31 cellular contexts compared by ENCODE assay signal in genomic region chr21:40605094-40605493, GRCh38.
DNase-seq lines count a peak whose midpoint lies in the region; ATAC-seq, FAIRE-seq and TF ChIP-seq lines count a peak whose summit lies in the region.
"Had no signal": no experiment of that assay in that cellular context is flagged by ENCODE, and none has a peak within 500 bp of the region (broad histone marks: within the 10 kb centered on the region; RNA-seq: fewer than 3 reads in every experiment).

No MANE protein-coding gene starts in this region.

- CTCF ChIA-PET in HepG2 (lab: Yijun Ruan, JAX; ENCODE audit: low intra/inter-chr PET ratio, low total read pairs), result no interaction called here

- H3K9me3 ChIP-seq in right lobe of liver, result no peaks in the 10 kb centered on the region
- peaks cover 95% of the 10 kb centered on the region for H3K9me3 ChIP-seq in HepG2 (ENCODE audit: low read length)
- H3K9me3 ChIP-seq: A549, BE2C, Caco-2 had no signal

- H3K27me3 ChIP-seq in right lobe of liver (peaks cover 0 to 4% of the 10 kb centered on the region in 2 donors), HepG2 (ENCODE audit: control insufficient read depth in 1 of 2, insufficient read depth in 2 of 2, low read length in 2 of 2) (no peaks in the 10 kb centered on the region)
- H3K27me3 ChIP-seq: BE2C; BLaER1; BLaER1 treated with 17β-estradiol and CSF1 and Interleukin-3, amounts not matched to agents 10 nM and 100 nM had no signal

- no peaks in the 10 kb centered on the region for H4K20me1 ChIP-seq in HepG2 (ENCODE audit: insufficient read depth, low read length)
- H4K20me1 ChIP-seq: BLaER1; BLaER1 treated with 17β-estradiol and CSF1 and Interleukin-3, amounts not matched to agents 10 nM and 100 nM had no signal

- no TSS peak for BruUV-seq in HepG2 (replicated peaks; lab: Mats Ljungman, UMichigan)

- no peak for TF ChIP-seq RAD21 in HepG2 (CRISPR knock-in tag; IDR thresholded peaks at IDR 0.05)

- TF ChIP-seq POLR2A in right lobe of liver (IDR thresholded peaks at IDR 0.05) (no peak), HepG2 (IDR thresholded peaks at IDR 0.05; ENCODE audit: insufficient read depth in 1 of 2, low read depth in 2 of 2, low read length in 2 of 2) (no peak)

- FAIRE-seq in HepG2 (lab: Jason Lieb, UNC), result no peak
- FAIRE-seq: A204.1, A549, D721Med had no signal

- H3K36me3 ChIP-seq in right lobe of liver (no peaks in the 10 kb centered on the region), HepG2 (replicated peaks in 1 of 2; ENCODE audit: control insufficient read depth in 1 of 2, insufficient read depth in 2 of 2, low read length in 2 of 2) (no peaks in the 10 kb centered on the region)
- H3K36me3 ChIP-seq: BE2C; BLaER1; BLaER1 treated with 17β-estradiol and CSF1 and Interleukin-3, amounts not matched to agents 10 nM and 100 nM had no signal

- no peak overlapping the region for H3K9ac ChIP-seq in HepG2 (ENCODE audit: insufficient read depth, low read depth, low read length)
- H3K9ac ChIP-seq: BLaER1; BLaER1 treated with 17β-estradiol and CSF1 and Interleukin-3, amounts not matched to agents 10 nM and 100 nM had no signal

- ATAC-seq in right lobe of liver, result peak; percentile 71 to 84 (median 80)
- ATAC-seq in HepG2, result no peak
- peak; percentile 64 for ATAC-seq in left lobe of liver
- ATAC-seq: A549; CD8-positive, alpha-beta T cell had no signal

- peaks cover 0 to 17% (median 8%) of the 10 kb centered on the region in 4 donors for H3K4me1 ChIP-seq in right lobe of liver
- no peaks in the 10 kb centered on the region for H3K4me1 ChIP-seq in HepG2 (ENCODE audit: insufficient read depth, low read length)
- H3K4me1 ChIP-seq: A549, BE2C, BLaER1, Caco-2 had no signal

- in situ Hi-C loops in HepG2 (cut with HindIII; ENCODE audit: extremely low pct_ligation_motif_present, low pct_unique_long_range_greater_than_20kb), result no loop called here

- H3K4me3 ChIP-seq in right lobe of liver, result no peak overlapping the region
- H3K4me3 ChIP-seq in HepG2 (replicated peaks in 1 of 3; ENCODE audit: insufficient read depth in 1 of 3, low read depth in 2 of 3, low read length in 3 of 3), result no peak overlapping the region
- H3K4me3 ChIP-seq: A549; BLaER1; BLaER1 treated with 17β-estradiol and CSF1 and Interleukin-3, amounts not matched to agents 10 nM and 100 nM had no signal

- DNase-seq in right lobe of liver (no peak), HepG2 (ENCODE audit: low spot score) (no peak), left lobe of liver (ENCODE audit: low spot score) (no peak), DMS153 (lab: John Stamatoyannopoulos, UW) (no peak), NCI-H2196 treated with DMSO at 0.1 percent for 48 hours (lab: John Stamatoyannopoulos, UW; ENCODE audit: unreplicated experiment) (no peak)
- DNase-seq: 8988T; ACHN; AML-193; BE2C; C1 segment of cervical spinal cord; Caco-2; Calu3; CD4-positive, alpha-beta memory T cell; CD4-positive, alpha-beta T cell; CD4-positive, CD25-positive, alpha-beta regulatory T cell; CD8-positive, alpha-beta memory T cell; CD8-positive, alpha-beta T cell; COR-L47; DMS 273 treated with DMSO at 0.1 percent for 48 hours; DMS53; DMS79; DMS79 treated with DMSO at 0.1 percent for 48 hours; DND-41; EL had no signal

- H3K27ac ChIP-seq in right lobe of liver (no peak overlapping the region), HepG2 (ENCODE audit: extremely low read length, insufficient read depth, low read length) (no peak overlapping the region), VCaP (peak overlapping the region; percentile 64; the same call in 1 of the 2 replicates)
- H3K27ac ChIP-seq: A549; BLaER1; BLaER1 treated with 17β-estradiol and CSF1 and Interleukin-3, amounts not matched to agents 10 nM and 100 nM; C4-2B had no signal

- no peaks in the 10 kb centered on the region for H3K79me2 ChIP-seq in HepG2 (ENCODE audit: insufficient read depth, low read length)

- WGBS in right lobe of liver (ENCODE audit: insufficient coverage, low coverage, low lambda C conversion rate, missing lambda C conversion rate), result 27% methylated on average over 4 of the region's 4 CpGs
- WGBS in HepG2 (ENCODE audit: low lambda C conversion rate), result 39% methylated on average over 4 of the region's 4 CpGs

- TF ChIP-seq EP300 in HepG2 (IDR thresholded peaks at IDR 0.05; ENCODE audit: low read depth in 2 of 2, low read length in 2 of 2), result no peak
- no peak for TF ChIP-seq EP300 in HepG2 (CRISPR knock-in tag; IDR thresholded peaks at IDR 0.05; ENCODE audit: borderline replicate concordance)

- H3K4me2 ChIP-seq in HepG2 (ENCODE audit: low read depth, low read length), result no peak overlapping the region
- H3K4me2 ChIP-seq: A549; BLaER1; BLaER1 treated with 17β-estradiol and CSF1 and Interleukin-3, amounts not matched to agents 10 nM and 100 nM had no signal

- no peak overlapping the region for H2AFZ ChIP-seq in HepG2 (ENCODE audit: low read length)

- TF ChIP-seq CTCF in right lobe of liver (IDR thresholded peaks at IDR 0.05), result no peak
- no peak for TF ChIP-seq CTCF in HepG2 (CRISPR knock-in tag; IDR thresholded peaks at IDR 0.05)
- no peak for TF ChIP-seq CTCF in VCaP (conservative IDR thresholded peaks at IDR 0.05)

- POLR2A ChIA-PET in HepG2 (lab: Yijun Ruan, JAX), result no interaction called here

- intact Hi-C loops in right lobe of liver (cut with DNase I), result no loop called here
- intact Hi-C loops in HepG2 (cut with micrococcal nuclease; ENCODE audit: unreplicated experiment), result no loop called here

TF ChIP-seq in HepG2, 621 proteins besides CTCF, POLR2A, EP300 and RAD21:
- no peak for TF ChIP-seq HOXA9 (CRISPR knock-in tag; IDR thresholded peaks at IDR 0.05; ENCODE audit: borderline replicate concordance)
- TF ChIP-seq E2F2 (CRISPR knock-in tag; IDR thresholded peaks at IDR 0.05; ENCODE audit: borderline replicate concordance), result no peak
- no peak for TF ChIP-seq MZF1 (CRISPR knock-in tag; IDR thresholded peaks at IDR 0.05; ENCODE audit: borderline replicate concordance)
- TF ChIP-seq ZNF691 (CRISPR knock-in tag; IDR thresholded peaks at IDR 0.05; ENCODE audit: borderline replicate concordance, low read depth), result no peak
- TF ChIP-seq JARID2 (CRISPR knock-in tag; IDR thresholded peaks at IDR 0.05; ENCODE audit: insufficient replicate concordance), result no peak
- no peak for TF ChIP-seq RBM39 (IDR thresholded peaks at IDR 0.05; ENCODE audit: low read depth, low read length, poor library complexity, severe bottlenecking)
- TF ChIP-seq SNAPC5 (CRISPR knock-in tag; IDR thresholded peaks at IDR 0.05; ENCODE audit: borderline replicate concordance), result no peak
- TF ChIP-seq, protein P1, sequence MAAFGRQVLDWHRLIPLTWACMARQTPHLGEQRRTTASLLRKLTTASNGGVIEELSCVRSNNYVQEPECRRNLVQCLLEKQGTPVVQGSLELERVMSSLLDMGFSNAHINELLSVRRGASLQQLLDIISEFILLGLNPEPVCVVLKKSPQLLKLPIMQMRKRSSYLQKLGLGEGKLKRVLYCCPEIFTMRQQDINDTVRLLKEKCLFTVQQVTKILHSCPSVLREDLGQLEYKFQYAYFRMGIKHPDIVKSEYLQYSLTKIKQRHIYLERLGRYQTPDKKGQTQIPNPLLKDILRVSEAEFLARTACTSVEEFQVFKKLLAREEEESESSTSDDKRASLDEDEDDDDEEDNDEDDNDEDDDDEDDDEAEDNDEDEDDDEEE (CRISPR knock-in tag; IDR thresholded peaks at IDR 0.05), result no peak
- TF ChIP-seq PRPF4 (IDR thresholded peaks at IDR 0.05; ENCODE audit: low read depth, low read length, poor library complexity, severe bottlenecking), result no peak
- no peak for TF ChIP-seq ZNF296 (CRISPR knock-in tag; conservative IDR thresholded peaks at IDR 0.05)
- no peak for TF ChIP-seq HNRNPH1 (optimal IDR thresholded peaks at IDR 0.05; ENCODE audit: low read depth, low read length)
- TF ChIP-seq SIN3A (IDR thresholded peaks at IDR 0.05; ENCODE audit: borderline replicate concordance, low read depth, low read length), result no peak
- TF ChIP-seq MYNN (CRISPR knock-in tag; IDR thresholded peaks at IDR 0.05; ENCODE audit: low read depth), result no peak
- no peak for TF ChIP-seq FOXK1 (CRISPR knock-in tag; IDR thresholded peaks at IDR 0.05; ENCODE audit: borderline replicate concordance, low read depth)
- no peak for TF ChIP-seq RBM22 (optimal IDR thresholded peaks at IDR 0.05; ENCODE audit: low read length)
